ENCODE assay signal across 9 cellular contexts in genomic region chr1:15501208-15502032, GRCh38. TPM values are rescaled to one million over a fixed set of nuclear protein-coding genes. Genes with fewer than 3 reads are reported as not detected.
DNase-seq lines count a peak whose midpoint lies in the region; ATAC-seq and TF ChIP-seq lines count a peak whose summit lies in the region.
"Had no signal": no experiment of that assay in that cellular context is flagged by ENCODE, and none has a peak within 500 bp of the region (broad histone marks: within the 10 kb centered on the region; RNA-seq: fewer than 3 reads in every experiment).

No MANE protein-coding gene starts in this region.

- peak; percentile 88 for TF ChIP-seq CTCF in cardiac fibroblast (IDR thresholded peaks at IDR 0.05; ENCODE audit: low read depth, low read length)
- peak; percentile 59 to 65 for TF ChIP-seq CTCF in left lung (IDR thresholded peaks at IDR 0.05)

- DNase-seq in SIG-M5 treated with dmso at 0.1 percent for 504 hours (lab: John Stamatoyannopoulos, UW; ENCODE audit: unreplicated experiment) (peak; percentile 48), SIG-M5 (lab: John Stamatoyannopoulos, UW) (no peak), NCI-H2107 (lab: John Stamatoyannopoulos, UW) (peak; percentile 71), UCSD-AML1 (lab: John Stamatoyannopoulos, UW; ENCODE audit: unreplicated experiment) (peak; percentile 61), cardiac fibroblast (ENCODE audit: low read depth in 2 of 2) (peak; percentile 60 to 69), left lung (peak; percentile 43 to 87)
- peak; percentile 36 for DNase-seq in stimulated activated CD8-positive, alpha-beta memory T cell treated with anti-CD3 and anti-CD28 coated beads, Interleukin-4, amount 100 ng/mL, for 24 hours (ENCODE audit: low read depth)

- peaks cover 0 to 46% of the 10 kb centered on the region in 2 donors for H3K36me3 ChIP-seq in left lung

- H3K9me3 ChIP-seq in left lung, result no peaks in the 10 kb centered on the region

- ATAC-seq in left lung, result peak; percentile 77
- ATAC-seq in HG03439 (IDR thresholded peaks at IDR 0.05; ENCODE audit: unreplicated experiment), result no peak

- no peak overlapping the region for H3K27ac ChIP-seq in left lung

- H3K4me3 ChIP-seq in cardiac fibroblast (replicated peaks in 1 of 2; ENCODE audit: low read depth in 2 of 2, low read length in 2 of 2) (no peak overlapping the region), left lung (no peak overlapping the region)

- H3K27me3 ChIP-seq in left lung, result no peaks in the 10 kb centered on the region

- H3K4me1 ChIP-seq in left lung, result no peaks in the 10 kb centered on the region

- intact Hi-C loops in left lung (cut with DNase I), result no loop called here

RNA-seq across cellular contexts. Expression of gene CASP9, which starts 22.6 kb away (rescaled TPM):
- 10 to 100 TPM in 1 of 2 donors, 1 to 10 TPM in 1; 9.8 to 12.0 TPM for total RNA-seq in left lung

RNA-seq across cellular contexts. Expression of gene DNAJC16, which starts 25.2 kb away (rescaled TPM):
- 10 to 100 TPM; 24.3 to 26.3 TPM for total RNA-seq in left lung

RNA-seq across cellular contexts. Expression of gene CELA2B, which starts 25.5 kb away (rescaled TPM):
- total RNA-seq in left lung, result under 1 TPM in 1 of 2 donors, not detected in 1; 0.63 TPM
- total RNA-seq: CD8-positive, alpha-beta memory T cell had no signal

RNA-seq across cellular contexts. Expression of gene CELA2A, which starts 44.9 kb away (rescaled TPM):
- not detected for total RNA-seq in left lung
- total RNA-seq: CD8-positive, alpha-beta memory T cell had no signal
